In genomic region chr1:89941110-89941770, GRCh38 we compare ENCODE assay signal across 1 cellular context.
TF ChIP-seq lines count a peak whose summit lies in the region.

No MANE protein-coding gene starts in this region.

TF ChIP-seq in GM12878, 131 proteins besides CTCF, POLR2A, EP300 and RAD21 (continued from another document):
- TF ChIP-seq, protein P1, sequence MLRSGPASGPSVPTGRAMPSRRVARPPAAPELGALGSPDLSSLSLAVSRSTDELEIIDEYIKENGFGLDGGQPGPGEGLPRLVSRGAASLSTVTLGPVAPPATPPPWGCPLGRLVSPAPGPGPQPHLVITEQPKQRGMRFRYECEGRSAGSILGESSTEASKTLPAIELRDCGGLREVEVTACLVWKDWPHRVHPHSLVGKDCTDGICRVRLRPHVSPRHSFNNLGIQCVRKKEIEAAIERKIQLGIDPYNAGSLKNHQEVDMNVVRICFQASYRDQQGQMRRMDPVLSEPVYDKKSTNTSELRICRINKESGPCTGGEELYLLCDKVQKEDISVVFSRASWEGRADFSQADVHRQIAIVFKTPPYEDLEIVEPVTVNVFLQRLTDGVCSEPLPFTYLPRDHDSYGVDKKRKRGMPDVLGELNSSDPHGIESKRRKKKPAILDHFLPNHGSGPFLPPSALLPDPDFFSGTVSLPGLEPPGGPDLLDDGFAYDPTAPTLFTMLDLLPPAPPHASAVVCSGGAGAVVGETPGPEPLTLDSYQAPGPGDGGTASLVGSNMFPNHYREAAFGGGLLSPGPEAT (IDR thresholded peaks at IDR 0.05; ENCODE audit: low read depth), result 0 out of 2 replicates have a peak, but pooled peaks have one; percentile 22
- TF ChIP-seq, protein P2, sequence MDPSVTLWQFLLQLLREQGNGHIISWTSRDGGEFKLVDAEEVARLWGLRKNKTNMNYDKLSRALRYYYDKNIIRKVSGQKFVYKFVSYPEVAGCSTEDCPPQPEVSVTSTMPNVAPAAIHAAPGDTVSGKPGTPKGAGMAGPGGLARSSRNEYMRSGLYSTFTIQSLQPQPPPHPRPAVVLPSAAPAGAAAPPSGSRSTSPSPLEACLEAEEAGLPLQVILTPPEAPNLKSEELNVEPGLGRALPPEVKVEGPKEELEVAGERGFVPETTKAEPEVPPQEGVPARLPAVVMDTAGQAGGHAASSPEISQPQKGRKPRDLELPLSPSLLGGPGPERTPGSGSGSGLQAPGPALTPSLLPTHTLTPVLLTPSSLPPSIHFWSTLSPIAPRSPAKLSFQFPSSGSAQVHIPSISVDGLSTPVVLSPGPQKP (IDR thresholded peaks at IDR 0.05; ENCODE audit: low read depth, low read length), result no peak
- TF ChIP-seq RUNX3 (IDR thresholded peaks at IDR 0.05; ENCODE audit: low read length) (peak; percentile 64), BMI1 (IDR thresholded peaks at IDR 0.05; ENCODE audit: borderline replicate concordance) (peak; percentile 85), POLR2AphosphoS5 (IDR thresholded peaks at IDR 0.05; ENCODE audit: low read length) (no peak), EED (IDR thresholded peaks at IDR 0.05; ENCODE audit: low read depth) (peak; percentile 64), TCF12 (IDR thresholded peaks at IDR 0.05; ENCODE audit: low read depth, low read length) (no peak), EGR1 (IDR thresholded peaks at IDR 0.05; ENCODE audit: borderline replicate concordance in 1 of 2, low read depth in 2 of 2, low read length in 2 of 2) (no peak), SPI1 (IDR thresholded peaks at IDR 0.05; ENCODE audit: borderline replicate concordance, insufficient read depth, low read depth, low read length) (peak; percentile 82), IKZF1 (conservative IDR thresholded peaks at IDR 0.05) (peak; percentile 56), PAX8 (IDR thresholded peaks at IDR 0.05) (no peak), SMAD1 (IDR thresholded peaks at IDR 0.05; ENCODE audit: low read depth, partially characterized antibody) (no peak), PML (IDR thresholded peaks at IDR 0.05; ENCODE audit: low read length) (0 out of 2 replicates have a peak, but pooled peaks have one; percentile 32), FOS (IDR thresholded peaks at IDR 0.05; ENCODE audit: borderline replicate concordance, extremely low read depth, insufficient read length) (no peak), IKZF2 (IDR thresholded peaks at IDR 0.05) (peak; percentile 58 to 69; a peak in 2 of 4 replicates), PAX5 (IDR thresholded peaks at IDR 0.05; ENCODE audit: borderline replicate concordance, low read depth, low read length) (no peak), YY1 (IDR thresholded peaks at IDR 0.05; ENCODE audit: low read depth, low read length) (peak; percentile 70)
- TF ChIP-seq, protein P3, sequence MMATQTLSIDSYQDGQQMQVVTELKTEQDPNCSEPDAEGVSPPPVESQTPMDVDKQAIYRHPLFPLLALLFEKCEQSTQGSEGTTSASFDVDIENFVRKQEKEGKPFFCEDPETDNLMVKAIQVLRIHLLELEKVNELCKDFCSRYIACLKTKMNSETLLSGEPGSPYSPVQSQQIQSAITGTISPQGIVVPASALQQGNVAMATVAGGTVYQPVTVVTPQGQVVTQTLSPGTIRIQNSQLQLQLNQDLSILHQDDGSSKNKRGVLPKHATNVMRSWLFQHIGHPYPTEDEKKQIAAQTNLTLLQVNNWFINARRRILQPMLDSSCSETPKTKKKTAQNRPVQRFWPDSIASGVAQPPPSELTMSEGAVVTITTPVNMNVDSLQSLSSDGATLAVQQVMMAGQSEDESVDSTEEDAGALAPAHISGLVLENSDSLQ (IDR thresholded peaks at IDR 0.05), result 0 out of 2 replicates have a peak, but pooled peaks have one; percentile 15
TF ChIP-seq in GM12878: peak in this region for 11.
